2 cellular contexts compared by ENCODE assay signal in the genomic region with DNA sequence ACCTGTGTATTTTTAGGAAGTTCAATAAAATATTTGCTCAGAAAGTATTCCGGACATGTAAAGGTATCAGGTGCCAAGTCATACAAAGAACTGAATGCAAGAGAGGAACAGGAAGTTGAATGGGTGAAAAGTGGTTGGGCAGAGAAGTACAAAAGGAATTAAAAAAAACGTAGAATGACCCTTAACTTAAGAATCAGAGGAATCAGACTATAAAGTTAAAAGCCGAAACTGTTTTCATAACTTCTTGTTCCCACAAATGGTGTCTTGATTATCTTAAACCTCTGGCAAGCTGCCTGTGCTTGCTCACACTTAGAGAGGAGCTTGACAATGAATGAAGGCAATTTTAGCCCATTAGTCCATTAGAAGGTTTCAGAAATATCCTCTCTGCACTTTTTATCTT.
TF ChIP-seq lines count a peak whose summit lies in the region.

No MANE protein-coding gene starts in this region.

TF ChIP-seq in SK-N-SH, 30 proteins besides CTCF, POLR2A, EP300 and RAD21 (continued from another document):
- TF ChIP-seq, protein P1, sequence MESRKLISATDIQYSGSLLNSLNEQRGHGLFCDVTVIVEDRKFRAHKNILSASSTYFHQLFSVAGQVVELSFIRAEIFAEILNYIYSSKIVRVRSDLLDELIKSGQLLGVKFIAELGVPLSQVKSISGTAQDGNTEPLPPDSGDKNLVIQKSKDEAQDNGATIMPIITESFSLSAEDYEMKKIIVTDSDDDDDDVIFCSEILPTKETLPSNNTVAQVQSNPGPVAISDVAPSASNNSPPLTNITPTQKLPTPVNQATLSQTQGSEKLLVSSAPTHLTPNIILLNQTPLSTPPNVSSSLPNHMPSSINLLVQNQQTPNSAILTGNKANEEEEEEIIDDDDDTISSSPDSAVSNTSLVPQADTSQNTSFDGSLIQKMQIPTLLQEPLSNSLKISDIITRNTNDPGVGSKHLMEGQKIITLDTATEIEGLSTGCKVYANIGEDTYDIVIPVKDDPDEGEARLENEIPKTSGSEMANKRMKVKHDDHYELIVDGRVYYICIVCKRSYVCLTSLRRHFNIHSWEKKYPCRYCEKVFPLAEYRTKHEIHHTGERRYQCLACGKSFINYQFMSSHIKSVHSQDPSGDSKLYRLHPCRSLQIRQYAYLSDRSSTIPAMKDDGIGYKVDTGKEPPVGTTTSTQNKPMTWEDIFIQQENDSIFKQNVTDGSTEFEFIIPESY (IDR thresholded peaks at IDR 0.05; ENCODE audit: borderline replicate concordance, low read depth), result no peak
- TF ChIP-seq JUND (IDR thresholded peaks at IDR 0.05) (no peak), FOXM1 (IDR thresholded peaks at IDR 0.05; ENCODE audit: low read depth) (no peak), MXI1 (IDR thresholded peaks at IDR 0.05; ENCODE audit: low read depth, low read length) (no peak), POLR2AphosphoS5 (IDR thresholded peaks at IDR 0.05; ENCODE audit: low read depth, low read length) (no peak), TEAD4 (IDR thresholded peaks at IDR 0.05; ENCODE audit: borderline replicate concordance, insufficient read depth) (no peak), FOXJ3 (CRISPR knock-in tag; IDR thresholded peaks at IDR 0.05) (no peak), TAF1 (IDR thresholded peaks at IDR 0.05; ENCODE audit: borderline replicate concordance, low read depth, low read length) (no peak), GABPA (IDR thresholded peaks at IDR 0.05; ENCODE audit: low read depth) (no peak)
- TF ChIP-seq, protein P2, sequence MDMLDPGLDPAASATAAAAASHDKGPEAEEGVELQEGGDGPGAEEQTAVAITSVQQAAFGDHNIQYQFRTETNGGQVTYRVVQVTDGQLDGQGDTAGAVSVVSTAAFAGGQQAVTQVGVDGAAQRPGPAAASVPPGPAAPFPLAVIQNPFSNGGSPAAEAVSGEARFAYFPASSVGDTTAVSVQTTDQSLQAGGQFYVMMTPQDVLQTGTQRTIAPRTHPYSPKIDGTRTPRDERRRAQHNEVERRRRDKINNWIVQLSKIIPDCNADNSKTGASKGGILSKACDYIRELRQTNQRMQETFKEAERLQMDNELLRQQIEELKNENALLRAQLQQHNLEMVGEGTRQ (IDR thresholded peaks at IDR 0.05; ENCODE audit: borderline replicate concordance, low read depth, low read length), result no peak
- TF ChIP-seq, protein P3, sequence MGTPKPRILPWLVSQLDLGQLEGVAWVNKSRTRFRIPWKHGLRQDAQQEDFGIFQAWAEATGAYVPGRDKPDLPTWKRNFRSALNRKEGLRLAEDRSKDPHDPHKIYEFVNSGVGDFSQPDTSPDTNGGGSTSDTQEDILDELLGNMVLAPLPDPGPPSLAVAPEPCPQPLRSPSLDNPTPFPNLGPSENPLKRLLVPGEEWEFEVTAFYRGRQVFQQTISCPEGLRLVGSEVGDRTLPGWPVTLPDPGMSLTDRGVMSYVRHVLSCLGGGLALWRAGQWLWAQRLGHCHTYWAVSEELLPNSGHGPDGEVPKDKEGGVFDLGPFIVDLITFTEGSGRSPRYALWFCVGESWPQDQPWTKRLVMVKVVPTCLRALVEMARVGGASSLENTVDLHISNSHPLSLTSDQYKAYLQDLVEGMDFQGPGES (IDR thresholded peaks at IDR 0.05; ENCODE audit: low read depth, low read length), result no peak
TF ChIP-seq in SK-N-SH: peak in this region for 0.

TF ChIP-seq in SK-N-SH treated with all-trans-retinoic acid at 6 μM for 48 hours, 23 proteins besides CTCF, POLR2A, EP300 and RAD21 (continued from another document):
- TF ChIP-seq, protein P4, sequence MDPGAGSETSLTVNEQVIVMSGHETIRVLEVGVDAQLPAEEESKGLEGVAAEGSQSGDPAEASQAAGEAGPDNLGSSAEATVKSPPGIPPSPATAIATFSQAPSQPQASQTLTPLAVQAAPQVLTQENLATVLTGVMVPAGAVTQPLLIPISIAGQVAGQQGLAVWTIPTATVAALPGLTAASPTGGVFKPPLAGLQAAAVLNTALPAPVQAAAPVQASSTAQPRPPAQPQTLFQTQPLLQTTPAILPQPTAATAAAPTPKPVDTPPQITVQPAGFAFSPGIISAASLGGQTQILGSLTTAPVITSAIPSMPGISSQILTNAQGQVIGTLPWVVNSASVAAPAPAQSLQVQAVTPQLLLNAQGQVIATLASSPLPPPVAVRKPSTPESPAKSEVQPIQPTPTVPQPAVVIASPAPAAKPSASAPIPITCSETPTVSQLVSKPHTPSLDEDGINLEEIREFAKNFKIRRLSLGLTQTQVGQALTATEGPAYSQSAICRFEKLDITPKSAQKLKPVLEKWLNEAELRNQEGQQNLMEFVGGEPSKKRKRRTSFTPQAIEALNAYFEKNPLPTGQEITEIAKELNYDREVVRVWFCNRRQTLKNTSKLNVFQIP (CRISPR knock-in tag; IDR thresholded peaks at IDR 0.05; ENCODE audit: borderline replicate concordance, low read depth), result no peak
- TF ChIP-seq CSDC2 (CRISPR knock-in tag; IDR thresholded peaks at IDR 0.05) (no peak), TOX (CRISPR knock-in tag; IDR thresholded peaks at IDR 0.05; ENCODE audit: borderline replicate concordance) (no peak)
